ENCODE assay signal across 9 cellular contexts in the genomic region with DNA sequence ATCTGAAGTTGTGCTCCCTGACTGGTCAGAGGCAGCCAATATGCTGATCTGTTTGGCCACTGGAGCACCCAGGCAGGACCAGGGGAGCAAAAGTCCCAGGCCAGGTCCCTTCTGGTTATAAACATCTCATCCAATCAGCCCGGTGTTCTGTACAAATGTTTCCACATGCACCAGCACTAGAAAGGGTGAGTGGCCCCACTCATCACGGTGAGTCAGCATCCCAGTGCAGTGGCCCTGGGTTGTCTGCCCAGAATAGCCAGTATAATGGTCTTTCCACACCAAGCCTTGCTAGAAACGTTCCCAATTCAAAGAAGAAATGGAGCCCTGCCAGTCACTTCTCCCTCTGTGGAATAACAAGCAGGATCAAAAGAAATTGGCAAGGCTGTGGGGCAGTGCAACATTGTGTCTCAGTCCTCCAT.
DNase-seq lines count a peak whose midpoint lies in the region; ATAC-seq, FAIRE-seq and TF ChIP-seq lines count a peak whose summit lies in the region.
"Had no signal": no experiment of that assay in that cellular context is flagged by ENCODE, and none has a peak within 500 bp of the region (broad histone marks: within the 10 kb centered on the region; RNA-seq: fewer than 3 reads in every experiment).

No MANE protein-coding gene starts in this region.

- DNase-seq in H54 (ENCODE audit: insufficient read length, low spot score) = peak; percentile 40
- peak; percentile 92 for DNase-seq in astrocyte of the hippocampus (ENCODE audit: low read depth, low spot score)
- DNase-seq in right atrium auricular region (ENCODE audit: low spot score) = peak; percentile 68
- no peak for DNase-seq in RWPE1 (ENCODE audit: low spot score)
- no peak for DNase-seq in NCI-H526 treated with DMSO at 0.1 percent for 48 hours (lab: John Stamatoyannopoulos, UW)

- TF ChIP-seq CTCF in right atrium auricular region (IDR thresholded peaks at IDR 0.05) = no peak
- no peak for TF ChIP-seq CTCF in RWPE1 (conservative IDR thresholded peaks at IDR 0.05; ENCODE audit: low read depth)

- H3K9me3 ChIP-seq in right atrium auricular region = peaks cover 0 to 24% of the 10 kb centered on the region in 2 donors
- H3K9me3 ChIP-seq in skeletal muscle tissue (ENCODE audit: control insufficient read depth in 3 of 3, low read length in 3 of 3) = peaks cover 0 to 10% (median 0%) of the 10 kb centered on the region in 3 donors

- peak; percentile 66 for FAIRE-seq in H54 (lab: Jason Lieb, UNC)
- FAIRE-seq: colon had no signal

- H3K4me1 ChIP-seq in right atrium auricular region = peaks cover 0 to 32% of the 10 kb centered on the region in 2 donors
- peaks cover 43 to 52% (median 46%) of the 10 kb centered on the region in 3 donors for H3K4me1 ChIP-seq in skeletal muscle tissue (ENCODE audit: control insufficient read depth in 3 of 3, insufficient read depth in 3 of 3, low read length in 3 of 3)

- H3K27me3 ChIP-seq in right atrium auricular region (no peaks in the 10 kb centered on the region), skeletal muscle tissue (ENCODE audit: control insufficient read depth in 3 of 3, insufficient read depth in 3 of 3, low read length in 3 of 3) (no peaks in the 10 kb centered on the region)

- no peak overlapping the region for H3K9ac ChIP-seq in skeletal muscle tissue (ENCODE audit: low read depth in 1 of 3, low read length in 3 of 3)

- TF ChIP-seq POLR2A in H54 (IDR thresholded peaks at IDR 0.05; ENCODE audit: low read depth, low read length) = no peak

- POLR2A ChIA-PET in RWPE1 (lab: Yijun Ruan, JAX; ENCODE audit: low non-redundant PET) = no interaction called here

- H3K27ac ChIP-seq in right atrium auricular region (peak overlapping the region; percentile 4 to 60), skeletal muscle tissue (ENCODE audit: low read depth, low read length) (peak overlapping the region; percentile 12), RWPE1 (no peak overlapping the region)

- H3K4me3 ChIP-seq in right atrium auricular region (no peak overlapping the region), skeletal muscle tissue (ENCODE audit: low read length in 3 of 3) (no peak overlapping the region)

- no peak for ATAC-seq in HG02840 (IDR thresholded peaks at IDR 0.05; ENCODE audit: low FRiP score, unreplicated experiment)
- no peak for ATAC-seq in GM19351 (IDR thresholded peaks at IDR 0.05; ENCODE audit: unreplicated experiment)

- H3K36me3 ChIP-seq in right atrium auricular region = no peaks in the 10 kb centered on the region
- peaks cover 4 to 8% (median 7%) of the 10 kb centered on the region in 3 donors for H3K36me3 ChIP-seq in skeletal muscle tissue (ENCODE audit: control insufficient read depth in 3 of 3, insufficient read depth in 3 of 3, low read length in 3 of 3)

- CTCF ChIA-PET in RWPE1 (lab: Yijun Ruan, JAX) = no interaction called here

Comparison
In these comparisons a context has a peak if more than half of its experiments do, and no peak if none do; other contexts are left out.
1. DNase-seq: peak in H54 (single experiment), astrocyte of the hippocampus (single experiment) and right atrium auricular region (single experiment); none in RWPE1 (single experiment) and NCI-H526 treated with DMSO at 0.1 percent for 48 hours (single experiment).